ENCODE assay signal across 13 cellular contexts in genomic region chr1:218369688-218370511, GRCh38. TPM values are rescaled to one million over a fixed set of nuclear protein-coding genes. Genes with fewer than 3 reads are reported as not detected.
DNase-seq lines count a peak whose midpoint lies in the region; ATAC-seq and TF ChIP-seq lines count a peak whose summit lies in the region.
"Had no signal": no experiment of that assay in that cellular context is flagged by ENCODE, and none has a peak within 500 bp of the region (broad histone marks: within the 10 kb centered on the region; RNA-seq: fewer than 3 reads in every experiment).

No MANE protein-coding gene starts in this region.

- H3K9ac ChIP-seq in adipocyte (ENCODE audit: low read length) = no peak overlapping the region

- no peak overlapping the region for H3K4me3 Mint-ChIP-seq in stimulated activated effector memory CD8-positive, alpha-beta T cell treated with anti-CD3 and anti-CD28 coated beads, Interleukin-12 subunit alpha, Interleukin-12 subunit beta, amount 100 ng/mL, for 72 hours
- H3K4me3 Mint-ChIP-seq: T-helper 17 cell had no signal

- no peaks in the 10 kb centered on the region for H3K36me3 Mint-ChIP-seq in stimulated activated effector memory CD8-positive, alpha-beta T cell treated with anti-CD3 and anti-CD28 coated beads, Interleukin-12 subunit alpha, Interleukin-12 subunit beta, amount 100 ng/mL, for 72 hours

- no peak for TF ChIP-seq CTCF in heart left ventricle (IDR thresholded peaks at IDR 0.05)

- H3K36me3 ChIP-seq in adipocyte (ENCODE audit: control insufficient read depth, insufficient read depth, low read length, severe bottlenecking) (no peaks in the 10 kb centered on the region), heart left ventricle (no peaks in the 10 kb centered on the region)
- H3K36me3 ChIP-seq: colonic mucosa had no signal

- H3K9me3 ChIP-seq in adipocyte (ENCODE audit: control insufficient read depth, low read length) (no peaks in the 10 kb centered on the region), heart left ventricle (no peaks in the 10 kb centered on the region)
- H3K9me3 ChIP-seq: colonic mucosa had no signal

- peaks cover 50% of the 10 kb centered on the region for H3K4me1 ChIP-seq in adipocyte (ENCODE audit: control insufficient read depth, insufficient read depth, low read length)
- peaks cover 0 to 63% (median 33%) of the 10 kb centered on the region in 12 donors for H3K4me1 ChIP-seq in heart left ventricle
- H3K4me1 ChIP-seq: colonic mucosa had no signal

- peak; percentile 60 for DNase-seq in adipocyte (ENCODE audit: low read depth)
- DNase-seq in heart left ventricle = no peak
- no peak for DNase-seq in stimulated activated effector memory CD8-positive, alpha-beta T cell treated with anti-CD3 and anti-CD28 coated beads, Interleukin-12 subunit alpha, Interleukin-12 subunit beta, amount 100 ng/mL, for 72 hours (ENCODE audit: low spot score in 2 of 2)
- DNase-seq in cerebellar nuclear complex (lab: John Stamatoyannopoulos, UW) = no peak
- no peak for DNase-seq in NCI-H510A (lab: John Stamatoyannopoulos, UW)
- DNase-seq in HUDEP-2 (lab: John Stamatoyannopoulos, UW; ENCODE audit: unreplicated experiment in 76 of 76) = no peak
- no peak for DNase-seq in G401 (ENCODE audit: low spot score)
- DNase-seq: activated CD8-positive, alpha-beta memory T cell treated with anti-CD3 and anti-CD28 coated beads, Interleukin-2, amount 50 U/mL, for 48 hours; colonic mucosa; DMS53; stimulated activated CD4-positive, alpha-beta T cell treated with anti-CD3 and anti-CD28 coated beads, Interleukin-2, amount 100 ng/mL, for 48 hours; T-helper 17 cell had no signal

- intact Hi-C loops in heart left ventricle (cut with DNase I) = loop anchor here in 4 of 10 donors (5.0 to 10.0 kb wide), 3 partner anchors 95 to 155 kb away; no protein-coding TSS in a partner anchor

- H3K4me3 ChIP-seq in adipocyte (ENCODE audit: low read length) (peak overlapping the region; percentile 5), heart left ventricle (peak overlapping the region in 1 of 12 donors; percentile 1)
- H3K4me3 ChIP-seq: colonic mucosa had no signal

- peaks cover 13% of the 10 kb centered on the region for H3K4me1 Mint-ChIP-seq in stimulated activated effector memory CD8-positive, alpha-beta T cell treated with anti-CD3 and anti-CD28 coated beads, Interleukin-12 subunit alpha, Interleukin-12 subunit beta, amount 100 ng/mL, for 72 hours
- H3K4me1 Mint-ChIP-seq: T-helper 17 cell had no signal

- peak; percentile 42 for ATAC-seq in GM19351 (IDR thresholded peaks at IDR 0.05; ENCODE audit: unreplicated experiment)
- ATAC-seq in heart left ventricle = peak in 2 of 4 donors; percentile 33 to 52
- peak; percentile 80 for ATAC-seq in stimulated activated effector memory CD8-positive, alpha-beta T cell treated with anti-CD3 and anti-CD28 coated beads, Interleukin-12 subunit alpha, Interleukin-12 subunit beta, amount 100 ng/mL, for 72 hours
- ATAC-seq: T-helper 17 cell had no signal

- in situ Hi-C loops in G401 (cut with HindIII; ENCODE audit: low sequenced_read_pairs) = no loop called here

- no peak overlapping the region for H3K27ac Mint-ChIP-seq in stimulated activated effector memory CD8-positive, alpha-beta T cell treated with anti-CD3 and anti-CD28 coated beads, Interleukin-12 subunit alpha, Interleukin-12 subunit beta, amount 100 ng/mL, for 72 hours
- H3K27ac Mint-ChIP-seq: T-helper 17 cell had no signal

- no peaks in the 10 kb centered on the region for H3K9me3 Mint-ChIP-seq in stimulated activated effector memory CD8-positive, alpha-beta T cell treated with anti-CD3 and anti-CD28 coated beads, Interleukin-12 subunit alpha, Interleukin-12 subunit beta, amount 100 ng/mL, for 72 hours

- H3K27ac ChIP-seq in heart left ventricle = peak overlapping the region in 9 of 12 donors; percentile 25 to 83 (median 64)
- H3K27ac ChIP-seq: colonic mucosa had no signal

- TF ChIP-seq POLR2A in heart left ventricle (IDR thresholded peaks at IDR 0.05) = no peak

- WGBS in heart left ventricle, 4 donors = 58 to 79% (median 70%) methylated on average over 2 of the region's 2 CpGs

- no peaks in the 10 kb centered on the region for H3K27me3 ChIP-seq in adipocyte (replicated peaks; ENCODE audit: control insufficient read depth, insufficient read depth, low read length)
- no peaks in the 10 kb centered on the region for H3K27me3 ChIP-seq in heart left ventricle
- H3K27me3 ChIP-seq: colonic mucosa had no signal

RNA-seq across cellular contexts. Expression of gene TGFB2, which starts 24.8 kb away (rescaled TPM):
- 10 to 100 TPM in 4 of 9 donors, 1 to 10 TPM in 5; 1.6 to 23.6 (median 6.6) TPM for total RNA-seq in heart left ventricle
- polyA plus RNA-seq in heart left ventricle = 1 to 10 TPM in 1 of 2 donors, under 1 TPM in 1; 0.76 to 2.3 TPM
- total RNA-seq in G401 (2014; rRNA removed; shearing (Covaris generic)) = 0.27 TPM in 1 of 2 replicates, not detected in the other
